ENCODE assay signal across 8 cellular contexts in the genomic region with DNA sequence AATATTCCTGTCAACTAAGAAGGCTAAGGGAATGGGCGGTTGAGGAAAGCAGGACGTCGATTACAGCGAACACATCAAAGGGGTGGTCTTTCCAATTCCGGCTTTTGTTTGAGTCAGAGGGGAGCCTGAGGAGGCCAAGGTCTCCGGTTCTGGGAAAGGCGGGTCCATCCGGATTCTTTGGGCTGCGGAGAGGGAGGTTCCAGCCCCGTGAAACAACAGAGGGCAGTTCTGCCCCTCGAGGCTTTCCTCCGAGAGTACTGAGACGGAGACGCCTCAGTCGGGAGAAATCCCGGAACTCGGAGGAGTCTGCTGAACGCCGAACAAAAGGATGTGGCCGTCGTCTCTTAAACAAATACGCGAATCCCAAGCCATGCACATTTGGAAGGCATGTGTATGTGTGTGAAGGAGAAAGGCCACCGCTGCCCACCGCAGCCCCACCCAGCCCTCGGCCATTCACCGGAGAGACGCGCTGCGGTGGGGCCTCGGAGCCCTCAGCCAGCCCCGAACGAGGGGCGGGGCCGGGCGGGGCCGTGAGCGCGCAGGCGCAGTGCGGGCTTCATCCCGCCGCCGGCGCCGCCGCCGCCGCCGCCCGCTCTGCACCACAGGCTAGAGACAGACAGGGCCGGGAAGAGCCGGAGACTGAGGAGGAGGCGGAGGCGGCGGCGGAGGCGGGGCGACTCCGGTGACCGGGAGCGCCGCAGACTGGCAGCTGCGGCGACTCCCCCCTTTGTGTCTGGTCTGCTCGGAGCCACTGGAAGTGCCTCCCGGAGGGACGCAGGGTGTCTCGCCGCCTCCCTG. TPM values are rescaled to one million over a fixed set of nuclear protein-coding genes. Genes with fewer than 3 reads are reported as not detected.
DNase-seq lines count a peak whose midpoint lies in the region; ATAC-seq, FAIRE-seq and TF ChIP-seq lines count a peak whose summit lies in the region.

TSS of gene BMPR2 (plus strand) at position 717 of the 798 bp plus-strand sequence. CDS start 1,148 bp downstream, outside the sequence.

- DNase-seq in A549 (ENCODE audit: low read depth in 1 of 2, low spot score in 1 of 2) (peak; percentile 39 to 93), NCI-H2171 treated with DMSO at 0.1 percent for 48 hours (lab: John Stamatoyannopoulos, UW) (peak; percentile 91), WERI-Rb-1 (peak; percentile 90), cardiac fibroblast (ENCODE audit: low read depth in 2 of 2) (peak; percentile 90 to 94), iPS-NIHi7 (ENCODE audit: extremely low spot score) (peak; percentile 81), smooth muscle cell (lab: John Stamatoyannopoulos, UW; ENCODE audit: unreplicated experiment) (peak; percentile 78)

- H4K20me1 ChIP-seq in smooth muscle cell (ENCODE audit: low read depth): peaks cover 43% of the 10 kb centered on the region

- no peak for TF ChIP-seq EP300 in A549 (IDR thresholded peaks at IDR 0.05)

- FAIRE-seq in A549 (lab: Jason Lieb, UNC): no peak

- peak within 1 kb of the TSS; percentile 96 to 98 for H3K27ac ChIP-seq in A549
- H3K27ac ChIP-seq in WERI-Rb-1: peak within 1 kb of the TSS; percentile 90
- peak within 1 kb of the TSS; percentile 99 for H3K27ac ChIP-seq in smooth muscle cell (ENCODE audit: low read depth)

- WGBS in A549 (ENCODE audit: missing lambda C conversion rate): under 1% methylated on average over 43 of the region's 70 CpGs
- under 1% methylated on average over 28 of the region's 70 CpGs for WGBS in smooth muscle cell (ENCODE audit: low lambda C conversion rate)

- H3K36me3 ChIP-seq in WERI-Rb-1 (no peaks in the 10 kb centered on the region; the same call in 1 of the 2 replicates), smooth muscle cell (ENCODE audit: low read depth) (no peaks in the 10 kb centered on the region)

- ATAC-seq in A549: peak; percentile 82 to 84
- peak; percentile 69 for ATAC-seq in GM18868 (IDR thresholded peaks at IDR 0.05; ENCODE audit: unreplicated experiment)
- peak; percentile 62 for ATAC-seq in HG03103 (IDR thresholded peaks at IDR 0.05; ENCODE audit: low read depth, unreplicated experiment)

- H3K4me2 ChIP-seq in A549: peak within 1 kb of the TSS; percentile 84
- peak within 1 kb of the TSS; percentile 94 for H3K4me2 ChIP-seq in smooth muscle cell

- TF ChIP-seq CTCF in A549 (IDR thresholded peaks at IDR 0.05) (no peak), WERI-Rb-1 (IDR thresholded peaks at IDR 0.05; ENCODE audit: low read depth, low read length) (no peak), cardiac fibroblast (IDR thresholded peaks at IDR 0.05; ENCODE audit: low read depth, low read length) (no peak), smooth muscle cell (IDR thresholded peaks at IDR 0.05; ENCODE audit: borderline replicate concordance, insufficient read depth, poor library complexity, severe bottlenecking) (no peak)

- H3K79me2 ChIP-seq in smooth muscle cell (ENCODE audit: low read depth): peaks cover 43% of the 10 kb centered on the region

- CTCF ChIA-PET in A549 (lab: Yijun Ruan, JAX): interaction anchor here (1.0 kb wide), 1 partner anchor 13 kb away, joined by 4 read pairs; no protein-coding TSS in a partner anchor

- TF ChIP-seq POLR2A in A549 (IDR thresholded peaks at IDR 0.05; ENCODE audit: low read length): peak; percentile 86

- H3K4me1 ChIP-seq in A549 (peaks cover 19% of the 10 kb centered on the region; the same call in 2 of the 3 replicates), smooth muscle cell (ENCODE audit: low read depth) (peaks cover 22% of the 10 kb centered on the region)

- POLR2A ChIA-PET in A549 (lab: Yijun Ruan, JAX): interaction anchor here (0.6 to 1.5 kb wide), 3 partner anchors 12 to 36 kb away, joined by 3 to 6 read pairs (median 3); no protein-coding TSS in a partner anchor

- H2AFZ ChIP-seq in smooth muscle cell (ENCODE audit: low read depth): peak within 1 kb of the TSS; percentile 63

- H3K27me3 ChIP-seq in WERI-Rb-1 (ENCODE audit: insufficient read depth, low read depth, severe bottlenecking) (no peaks in the 10 kb centered on the region), smooth muscle cell (ENCODE audit: low read depth) (no peaks in the 10 kb centered on the region)

- H3K4me3 ChIP-seq in A549: peak within 1 kb of the TSS; percentile 76
- H3K4me3 ChIP-seq in WERI-Rb-1 (ENCODE audit: low read depth, low read length): peak within 1 kb of the TSS; percentile 93
- peak within 1 kb of the TSS; percentile 92 for H3K4me3 ChIP-seq in cardiac fibroblast (replicated peaks in 1 of 2; ENCODE audit: low read depth in 2 of 2, low read length in 2 of 2)
- H3K4me3 ChIP-seq in smooth muscle cell: peak within 1 kb of the TSS; percentile 99

- no peak for TF ChIP-seq RAD21 in A549 (conservative IDR thresholded peaks at IDR 0.05 in 1 of 2, IDR thresholded peaks at IDR 0.05 in 1 of 2)

- H3K9me3 ChIP-seq in A549 (no peaks in the 10 kb centered on the region), WERI-Rb-1 (ENCODE audit: severe bottlenecking) (no peaks in the 10 kb centered on the region), smooth muscle cell (replicated peaks; ENCODE audit: low read depth) (no peaks in the 10 kb centered on the region)

- H3K9ac ChIP-seq in smooth muscle cell (ENCODE audit: low read depth): peak within 1 kb of the TSS; percentile 94

- peaks cover 31% of the 10 kb centered on the region for H3F3A ChIP-seq in smooth muscle cell (ENCODE audit: low read depth)

TF ChIP-seq in A549, 52 proteins besides CTCF, POLR2A, EP300 and RAD21 (continues in another document):
- no peak for TF ChIP-seq MAZ (IDR thresholded peaks at IDR 0.05; ENCODE audit: borderline replicate concordance, low read depth, low read length)
- no peak for TF ChIP-seq ZSCAN20 (CRISPR knock-in tag; IDR thresholded peaks at IDR 0.05)
- TF ChIP-seq MAFK (IDR thresholded peaks at IDR 0.05; ENCODE audit: partially characterized antibody): no peak
- no peak for TF ChIP-seq SREBF2 (IDR thresholded peaks at IDR 0.05)
- peak; percentile 59 to 61; a peak in 3 of 5 replicates for TF ChIP-seq JUN (IDR thresholded peaks at IDR 0.05)
- TF ChIP-seq, protein P1, sequence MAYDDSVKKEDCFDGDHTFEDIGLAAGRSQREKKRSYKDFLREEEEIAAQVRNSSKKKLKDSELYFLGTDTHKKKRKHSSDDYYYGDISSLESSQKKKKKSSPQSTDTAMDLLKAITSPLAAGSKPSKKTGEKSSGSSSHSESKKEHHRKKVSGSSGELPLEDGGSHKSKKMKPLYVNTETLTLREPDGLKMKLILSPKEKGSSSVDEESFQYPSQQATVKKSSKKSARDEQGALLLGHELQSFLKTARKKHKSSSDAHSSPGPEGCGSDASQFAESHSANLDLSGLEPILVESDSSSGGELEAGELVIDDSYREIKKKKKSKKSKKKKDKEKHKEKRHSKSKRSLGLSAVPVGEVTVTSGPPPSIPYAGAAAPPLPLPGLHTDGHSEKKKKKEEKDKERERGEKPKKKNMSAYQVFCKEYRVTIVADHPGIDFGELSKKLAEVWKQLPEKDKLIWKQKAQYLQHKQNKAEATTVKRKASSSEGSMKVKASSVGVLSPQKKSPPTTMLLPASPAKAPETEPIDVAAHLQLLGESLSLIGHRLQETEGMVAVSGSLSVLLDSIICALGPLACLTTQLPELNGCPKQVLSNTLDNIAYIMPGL (CRISPR knock-in tag; IDR thresholded peaks at IDR 0.05; ENCODE audit: borderline replicate concordance): no peak
- no peak for TF ChIP-seq CBX2 (IDR thresholded peaks at IDR 0.05; ENCODE audit: borderline replicate concordance, low read depth)
- no peak for TF ChIP-seq NR3C1 (IDR thresholded peaks at IDR 0.05)
- no peak for TF ChIP-seq NPAS2 (CRISPR knock-in tag; IDR thresholded peaks at IDR 0.05; ENCODE audit: borderline replicate concordance)
- TF ChIP-seq JUNB (IDR thresholded peaks at IDR 0.05): no peak
- TF ChIP-seq NFE2L2 (conservative IDR thresholded peaks at IDR 0.05; ENCODE audit: low read length): no peak
- TF ChIP-seq HOXA7 (CRISPR knock-in tag; IDR thresholded peaks at IDR 0.05): no peak
- no peak for TF ChIP-seq HEYL (CRISPR knock-in tag; IDR thresholded peaks at IDR 0.05)
- TF ChIP-seq REST (IDR thresholded peaks at IDR 0.05): no peak
- TF ChIP-seq FOSL2 (IDR thresholded peaks at IDR 0.05): no peak
- TF ChIP-seq FOSL2 (CRISPR knock-in tag; IDR thresholded peaks at IDR 0.05): no peak
- TF ChIP-seq RFX5 (IDR thresholded peaks at IDR 0.05): no peak
- TF ChIP-seq CEBPB (IDR thresholded peaks at IDR 0.05): no peak
- no peak for TF ChIP-seq ZC3H11A (IDR thresholded peaks at IDR 0.05)
- TF ChIP-seq ESRRA (IDR thresholded peaks at IDR 0.05; ENCODE audit: borderline replicate concordance, low read length): no peak

RNA-seq across cellular contexts. Expression of gene BMPR2, which starts in this region (rescaled TPM):
- polyA plus RNA-seq in A549 (2011; rRNA removed): 46.3 and 48.8 TPM in 2 replicates
- 7.1 and 8.4 TPM in 2 replicates for polyA plus RNA-seq in A549 (2012; cell fraction: cytosol; rRNA removed)
- 3.4 and 3.9 TPM in 2 replicates for polyA plus RNA-seq in A549 (2012; cell fraction: nucleus; rRNA removed)
- 13.5 to 14.2 TPM (median 13.9 TPM) in 3 replicates for polyA plus RNA-seq in A549 (2017; fragmentation: RNase III; extraction: RNeasy Plus Mini Kit Qiagen cat#74134 plus additional on column Dnase treatment)
- polyA minus RNA-seq in A549 (2011; rRNA and poly(A)+ RNA removed): 80.1 and 85.5 TPM in 2 replicates
- total RNA-seq in smooth muscle cell: 70.9 and 72.1 TPM in 2 replicates
- polyA plus RNA-seq in smooth muscle cell: 21.5 and 26.4 TPM in 2 replicates

Comparison
In these comparisons a context has a peak if more than half of its experiments do, and no peak if none do; other contexts are left out.
1. Peak in every context shown above with its lines: DNase-seq, ATAC-seq, H3K4me3 ChIP-seq and H3K27ac ChIP-seq.